In the genomic region with DNA sequence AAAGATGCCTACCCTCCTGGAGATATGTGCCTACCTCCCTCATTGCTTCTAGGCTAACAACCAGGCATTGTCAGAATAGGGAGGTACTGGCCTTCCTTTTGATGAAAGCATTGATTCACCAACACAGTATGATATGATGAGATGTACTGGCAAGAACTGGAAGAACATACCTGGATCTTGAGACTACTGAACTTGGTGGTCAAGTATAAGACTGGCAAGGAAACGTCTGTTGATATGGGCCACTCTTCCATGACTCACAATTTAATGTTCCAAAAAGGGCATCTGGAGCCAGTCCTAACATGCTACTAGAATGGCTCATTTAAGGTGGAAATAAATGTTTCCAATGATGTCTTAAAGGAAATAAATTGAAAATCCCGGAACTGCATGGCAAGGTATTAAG, we compare ENCODE assay signal across 28 cellular contexts.
"Had no signal": no experiment of that assay in that cellular context is flagged by ENCODE, and none has a peak within 500 bp of the region (broad histone marks: within the 10 kb centered on the region; RNA-seq: fewer than 3 reads in every experiment).

No MANE protein-coding gene starts in this region.

- FAIRE-seq: endothelial cell of umbilical vein, kidney had no signal

- H3K36me3 ChIP-seq: neural progenitor cell, right lobe of liver, suprapubic skin, transverse colon, upper lobe of right lung, uterus had no signal

- H3K27me3 ChIP-seq: neural progenitor cell, right lobe of liver, suprapubic skin, transverse colon, upper lobe of right lung, uterus had no signal

- H3K27ac ChIP-seq: coronary artery, neural progenitor cell, parathyroid adenoma, right lobe of liver, suprapubic skin, transverse colon, upper lobe of right lung, uterus had no signal

- H3K9me3 Mint-ChIP-seq: stimulated activated naive CD8-positive, alpha-beta T cell treated with anti-CD3 and anti-CD28 coated beads, Interleukin-15, amount 100 ng/mL, for 72 hours had no signal

- ATAC-seq: left lobe of liver; mucosa of descending colon; right lobe of liver; stimulated activated naive CD8-positive, alpha-beta T cell treated with anti-CD3 and anti-CD28 coated beads, Interleukin-15, amount 100 ng/mL, for 72 hours; upper lobe of right lung had no signal

- H3K4me1 ChIP-seq: neural progenitor cell, parathyroid adenoma, right lobe of liver, suprapubic skin, transverse colon, upper lobe of right lung, uterus had no signal

- H3K9me3 ChIP-seq: mucosa of descending colon, right lobe of liver, suprapubic skin, transverse colon, upper lobe of right lung, uterus had no signal

- H3K27me3 Mint-ChIP-seq: naive B cell; progenitor cell of endocrine pancreas; stimulated activated naive CD8-positive, alpha-beta T cell treated with anti-CD3 and anti-CD28 coated beads, Interleukin-15, amount 100 ng/mL, for 72 hours had no signal

- H3K4me1 Mint-ChIP-seq: nephron, neural progenitor cell had no signal

- H3K27ac Mint-ChIP-seq: mesothelial cell of epicardium; naive B cell; nephron; neural progenitor cell; progenitor cell of endocrine pancreas; stimulated activated naive CD8-positive, alpha-beta T cell treated with anti-CD3 and anti-CD28 coated beads, Interleukin-15, amount 100 ng/mL, for 72 hours had no signal

- DNase-seq: dermis blood vessel endothelial cell; effector memory CD4-positive, alpha-beta T cell; foreskin melanocyte; kidney; mesenchymal stem cell; mucosa of descending colon; naive B cell; right lobe of liver; stimulated activated CD4-positive, alpha-beta T cell treated with anti-CD3 and anti-CD28 coated beads, Interleukin-12 subunit alpha, Interleukin-12 subunit beta, amount 100 ng/mL, for 4 hours; stimulated activated CD4-positive, alpha-beta T cell treated with anti-CD3 and anti-CD28 coated beads, Interleukin-1b, Interleukin-23, amount 100 ng/mL, for 48 hours; stimulated activated CD4-positive, alpha-beta T cell treated with anti-CD3 and anti-CD28 coated beads, Interleukin-4, amount 100 ng/mL, for 1 hour; stimulated activated CD8-positive, alpha-beta memory T cell treated with anti-CD3 and anti-CD28 coated beads, Interleukin-4, amount 100 ng/mL, for 48 hours; stimulated activated naive CD4-positive, alpha-beta T cell; stimulated activated naive CD8-positive, alpha-beta T cell treated with anti-CD3 and anti-CD28 coated beads, Interleukin-15, amount 100 ng/mL, for 72 hours; transverse colon; upper lobe of right lung; uterus had no signal

- H3K4me3 Mint-ChIP-seq: mesothelial cell of epicardium; naive B cell; nephron; neural progenitor cell; stimulated activated naive CD8-positive, alpha-beta T cell treated with anti-CD3 and anti-CD28 coated beads, Interleukin-15, amount 100 ng/mL, for 72 hours had no signal

- H3K4me3 ChIP-seq: coronary artery, lung, mucosa of descending colon, neural progenitor cell, right lobe of liver, smooth muscle cell, suprapubic skin, transverse colon, upper lobe of right lung, uterus had no signal
